Comparison of ENCODE assay signal across 25 cellular contexts in genomic region chr2:24731923-24732322, GRCh38.
A peak's percentile ranks its signal among the peaks of the same experiment; 100 is the strongest.
DNase-seq lines count a peak whose midpoint lies in the region; ATAC-seq, FAIRE-seq and TF ChIP-seq lines count a peak whose summit lies in the region.
"Had no signal": no experiment of that assay in that cellular context is flagged by ENCODE, and none has a peak within 500 bp of the region (broad histone marks: within the 10 kb centered on the region; RNA-seq: fewer than 3 reads in every experiment).

No MANE protein-coding gene starts in this region.

- H3K27me3 ChIP-seq in HepG2 (ENCODE audit: control insufficient read depth in 1 of 2, insufficient read depth in 2 of 2, low read length in 2 of 2) = no peaks in the 10 kb centered on the region
- H3K27me3 ChIP-seq in right lobe of liver = no peaks in the 10 kb centered on the region
- H3K27me3 ChIP-seq: BLaER1, SJCRH30 had no signal

- H3K27me3 Mint-ChIP-seq in immature natural killer cell (ENCODE audit: low read depth in 3 of 3) = peaks cover 0 to 4% (median 0%) of the 10 kb centered on the region in 3 donors
- H3K27me3 Mint-ChIP-seq in activated naive CD8-positive, alpha-beta T cell treated with anti-CD3 and anti-CD28 coated beads for 36 hours = no peaks in the 10 kb centered on the region
- H3K27me3 Mint-ChIP-seq in glutamatergic neuron (ENCODE audit: unreplicated experiment) = peaks cover 2% of the 10 kb centered on the region

- peak; percentile 10 for DNase-seq in HepG2 (ENCODE audit: low spot score)
- DNase-seq in right lobe of liver = no peak
- peak; percentile 2 for DNase-seq in M059J (ENCODE audit: low read depth)
- no peak for DNase-seq in immature natural killer cell
- no peak for DNase-seq in activated naive CD8-positive, alpha-beta T cell treated with anti-CD3 and anti-CD28 coated beads for 36 hours
- DNase-seq in glutamatergic neuron = no peak
- DNase-seq: 8988T; CD8-positive, alpha-beta T cell; DMS79 treated with DMSO at 0.1 percent for 48 hours; GF-D8; H7; MV-4-11; NCI-H1417; NCI-H187 treated with DMSO at 0.1 percent for 48 hours; NCI-H446 treated with DMSO at 0.1 percent for 48 hours; NCI-H748 treated with DMSO at 0.1 percent for 48 hours; PC-3; SJCRH30; SW 1271 had no signal

- TF ChIP-seq EP300 in HepG2 (IDR thresholded peaks at IDR 0.05; ENCODE audit: low read depth in 2 of 2, low read length in 2 of 2) (no peak), HepG2 (CRISPR knock-in tag; IDR thresholded peaks at IDR 0.05; ENCODE audit: borderline replicate concordance) (no peak)

- no peak overlapping the region for H3K9ac ChIP-seq in HepG2 (ENCODE audit: insufficient read depth, low read depth, low read length)
- H3K9ac ChIP-seq: BLaER1 had no signal

- WGBS in HepG2 (ENCODE audit: low lambda C conversion rate) = 96% methylated on average over 1 of the region's 1 CpG
- 100% methylated on average over 1 of the region's 1 CpG for WGBS in right lobe of liver (ENCODE audit: insufficient coverage, low coverage, low lambda C conversion rate, missing lambda C conversion rate)

- H3K36me3 ChIP-seq in HepG2 (replicated peaks in 1 of 2; ENCODE audit: control insufficient read depth in 1 of 2, insufficient read depth in 2 of 2, low read length in 2 of 2) (no peaks in the 10 kb centered on the region), right lobe of liver (peaks cover 0 to 9% (median 3%) of the 10 kb centered on the region in 4 donors)

- H3K4me3 ChIP-seq in HepG2 (replicated peaks in 1 of 3; ENCODE audit: insufficient read depth in 1 of 3, low read depth in 2 of 3, low read length in 3 of 3) = no peak overlapping the region
- no peak overlapping the region for H3K4me3 ChIP-seq in right lobe of liver
- H3K4me3 ChIP-seq: BLaER1, SJCRH30 had no signal

- H3K4me3 Mint-ChIP-seq in immature natural killer cell = no peak overlapping the region
- no peak overlapping the region for H3K4me3 Mint-ChIP-seq in activated naive CD8-positive, alpha-beta T cell treated with anti-CD3 and anti-CD28 coated beads for 36 hours
- no peak overlapping the region for H3K4me3 Mint-ChIP-seq in glutamatergic neuron (ENCODE audit: unreplicated experiment)
- H3K4me3 Mint-ChIP-seq: CD8-positive, alpha-beta T cell had no signal

- H3K36me3 Mint-ChIP-seq in immature natural killer cell (peaks cover 22 to 39% (median 38%) of the 10 kb centered on the region in 3 donors), glutamatergic neuron (ENCODE audit: unreplicated experiment) (peaks cover 7% of the 10 kb centered on the region)
- peaks cover 3% of the 10 kb centered on the region for H3K36me3 Mint-ChIP-seq in activated naive CD8-positive, alpha-beta T cell treated with anti-CD3 and anti-CD28 coated beads for 36 hours

- FAIRE-seq in HepG2 (lab: Jason Lieb, UNC) = no peak
- FAIRE-seq: GM12891, HTR-8/SVneo had no signal

- H3K9me3 ChIP-seq in HepG2 (ENCODE audit: low read length) (no peaks in the 10 kb centered on the region), right lobe of liver (no peaks in the 10 kb centered on the region)
- H3K9me3 ChIP-seq: BLaER1, SJCRH30 had no signal

- no peak for TF ChIP-seq RAD21 in HepG2 (CRISPR knock-in tag; IDR thresholded peaks at IDR 0.05)

- H3K79me2 ChIP-seq in HepG2 (ENCODE audit: insufficient read depth, low read length) = no peaks in the 10 kb centered on the region

- H3K27ac ChIP-seq in HepG2 (ENCODE audit: extremely low read length, insufficient read depth, low read length) = no peak overlapping the region
- H3K27ac ChIP-seq in right lobe of liver = no peak overlapping the region
- H3K27ac ChIP-seq: BLaER1, RWPE1, SJCRH30 had no signal

- ATAC-seq in HepG2 (no peak), right lobe of liver (no peak), GM21526 (IDR thresholded peaks at IDR 0.05; ENCODE audit: low FRiP score, unreplicated experiment) (no peak), HG03045 (IDR thresholded peaks at IDR 0.05; ENCODE audit: unreplicated experiment) (no peak)
- ATAC-seq: CD8-positive, alpha-beta T cell; PC-3 had no signal

- H4K20me1 ChIP-seq in HepG2 (ENCODE audit: insufficient read depth, low read length) = no peaks in the 10 kb centered on the region
- H4K20me1 ChIP-seq: BLaER1 had no signal

- TF ChIP-seq POLR2A in HepG2 (IDR thresholded peaks at IDR 0.05; ENCODE audit: insufficient read depth in 1 of 2, low read depth in 2 of 2, low read length in 2 of 2) = no peak
- no peak for TF ChIP-seq POLR2A in right lobe of liver (IDR thresholded peaks at IDR 0.05)

- POLR2A ChIA-PET in HepG2 (lab: Yijun Ruan, JAX) = no interaction called here

- H3K4me1 ChIP-seq in HepG2 (ENCODE audit: insufficient read depth, low read length) (peaks cover 9% of the 10 kb centered on the region; the same call in 1 of the 2 replicates), right lobe of liver (no peaks in the 10 kb centered on the region)
- H3K4me1 ChIP-seq: SJCRH30 had no signal

- no peaks in the 10 kb centered on the region for H3K9me3 Mint-ChIP-seq in immature natural killer cell
- H3K9me3 Mint-ChIP-seq in activated naive CD8-positive, alpha-beta T cell treated with anti-CD3 and anti-CD28 coated beads for 36 hours = no peaks in the 10 kb centered on the region
- no peaks in the 10 kb centered on the region for H3K9me3 Mint-ChIP-seq in glutamatergic neuron (ENCODE audit: unreplicated experiment)
- H3K9me3 Mint-ChIP-seq: CD8-positive, alpha-beta T cell had no signal

- H2AFZ ChIP-seq in HepG2 (ENCODE audit: low read length) = no peak overlapping the region

- no peak for TF ChIP-seq CTCF in HepG2 (CRISPR knock-in tag; IDR thresholded peaks at IDR 0.05)
- TF ChIP-seq CTCF in right lobe of liver (IDR thresholded peaks at IDR 0.05) = no peak
- no peak for TF ChIP-seq CTCF in glutamatergic neuron (IDR thresholded peaks at IDR 0.05; ENCODE audit: partially characterized antibody, unreplicated experiment)

- no peak overlapping the region for H3K4me2 ChIP-seq in HepG2 (ENCODE audit: low read depth, low read length)
- H3K4me2 ChIP-seq: BLaER1 had no signal

- peaks cover 28 to 44% of the 10 kb centered on the region in 2 donors for H3K4me1 Mint-ChIP-seq in immature natural killer cell
- H3K4me1 Mint-ChIP-seq in activated naive CD8-positive, alpha-beta T cell treated with anti-CD3 and anti-CD28 coated beads for 36 hours = peaks cover 2% of the 10 kb centered on the region
- H3K4me1 Mint-ChIP-seq in glutamatergic neuron (ENCODE audit: low read depth, unreplicated experiment) = peaks cover 2% of the 10 kb centered on the region

- in situ Hi-C loops in HepG2 (cut with HindIII; ENCODE audit: extremely low pct_ligation_motif_present, low pct_unique_long_range_greater_than_20kb) = no loop called here

- CTCF ChIA-PET in HepG2 (lab: Yijun Ruan, JAX; ENCODE audit: low intra/inter-chr PET ratio, low total read pairs) = no interaction called here

- H3K27ac Mint-ChIP-seq in immature natural killer cell (peak overlapping the region in 5 of 6 donors; percentile 6 to 87 (median 45)), glutamatergic neuron (ENCODE audit: unreplicated experiment) (no peak overlapping the region)
- no peak overlapping the region for H3K27ac Mint-ChIP-seq in activated naive CD8-positive, alpha-beta T cell treated with anti-CD3 and anti-CD28 coated beads for 36 hours
- H3K27ac Mint-ChIP-seq: CD8-positive, alpha-beta T cell had no signal

- intact Hi-C loops in HepG2 (cut with micrococcal nuclease; ENCODE audit: unreplicated experiment) = no loop called here
- intact Hi-C loops in right lobe of liver (cut with DNase I) = no loop called here

- BruUV-seq in HepG2 (replicated peaks; lab: Mats Ljungman, UMichigan) = no TSS peak

TF ChIP-seq in HepG2, 621 proteins besides CTCF, POLR2A, EP300 and RAD21 (continues in another document):
- TF ChIP-seq, protein P1, sequence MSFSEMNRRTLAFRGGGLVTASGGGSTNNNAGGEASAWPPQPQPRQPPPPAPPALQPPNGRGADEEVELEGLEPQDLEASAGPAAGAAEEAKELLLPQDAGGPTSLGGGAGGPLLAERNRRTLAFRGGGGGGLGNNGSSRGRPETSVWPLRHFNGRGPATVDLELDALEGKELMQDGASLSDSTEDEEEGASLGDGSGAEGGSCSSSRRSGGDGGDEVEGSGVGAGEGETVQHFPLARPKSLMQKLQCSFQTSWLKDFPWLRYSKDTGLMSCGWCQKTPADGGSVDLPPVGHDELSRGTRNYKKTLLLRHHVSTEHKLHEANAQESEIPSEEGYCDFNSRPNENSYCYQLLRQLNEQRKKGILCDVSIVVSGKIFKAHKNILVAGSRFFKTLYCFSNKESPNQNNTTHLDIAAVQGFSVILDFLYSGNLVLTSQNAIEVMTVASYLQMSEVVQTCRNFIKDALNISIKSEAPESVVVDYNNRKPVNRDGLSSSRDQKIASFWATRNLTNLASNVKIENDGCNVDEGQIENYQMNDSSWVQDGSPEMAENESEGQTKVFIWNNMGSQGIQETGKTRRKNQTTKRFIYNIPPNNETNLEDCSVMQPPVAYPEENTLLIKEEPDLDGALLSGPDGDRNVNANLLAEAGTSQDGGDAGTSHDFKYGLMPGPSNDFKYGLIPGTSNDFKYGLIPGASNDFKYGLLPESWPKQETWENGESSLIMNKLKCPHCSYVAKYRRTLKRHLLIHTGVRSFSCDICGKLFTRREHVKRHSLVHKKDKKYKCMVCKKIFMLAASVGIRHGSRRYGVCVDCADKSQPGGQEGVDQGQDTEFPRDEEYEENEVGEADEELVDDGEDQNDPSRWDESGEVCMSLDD (CRISPR knock-in tag; IDR thresholded peaks at IDR 0.05; ENCODE audit: borderline replicate concordance) = no peak
- TF ChIP-seq HDAC2 (CRISPR knock-in tag; IDR thresholded peaks at IDR 0.05) (no peak), SKI (IDR thresholded peaks at IDR 0.05; ENCODE audit: partially characterized antibody) (peak; percentile 55), HNF4A (CRISPR knock-in tag; IDR thresholded peaks at IDR 0.05) (0 out of 2 replicates have a peak, but pooled peaks have one; percentile 13), HDAC1 (CRISPR knock-in tag; IDR thresholded peaks at IDR 0.05) (no peak), ZNF713 (CRISPR knock-in tag; IDR thresholded peaks at IDR 0.05) (no peak), NR2F1 (CRISPR knock-in tag; IDR thresholded peaks at IDR 0.05) (peak in 1 of 2 experiments; percentile 46; a peak in 2 of 4 replicates), JUND (CRISPR knock-in tag; IDR thresholded peaks at IDR 0.05) (0 out of 2 replicates have a peak, but pooled peaks have one; percentile 14), ZNF598 (CRISPR knock-in tag; IDR thresholded peaks at IDR 0.05; ENCODE audit: borderline replicate concordance) (no peak)
- TF ChIP-seq, protein P2, sequence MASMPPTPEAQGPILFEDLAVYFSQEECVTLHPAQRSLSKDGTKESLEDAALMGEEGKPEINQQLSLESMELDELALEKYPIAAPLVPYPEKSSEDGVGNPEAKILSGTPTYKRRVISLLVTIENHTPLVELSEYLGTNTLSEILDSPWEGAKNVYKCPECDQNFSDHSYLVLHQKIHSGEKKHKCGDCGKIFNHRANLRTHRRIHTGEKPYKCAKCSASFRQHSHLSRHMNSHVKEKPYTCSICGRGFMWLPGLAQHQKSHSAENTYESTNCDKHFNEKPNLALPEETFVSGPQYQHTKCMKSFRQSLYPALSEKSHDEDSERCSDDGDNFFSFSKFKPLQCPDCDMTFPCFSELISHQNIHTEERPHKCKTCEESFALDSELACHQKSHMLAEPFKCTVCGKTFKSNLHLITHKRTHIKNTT (CRISPR knock-in tag; IDR thresholded peaks at IDR 0.05) = no peak

Comparison
In these comparisons a context has a peak if more than half of its experiments do, and no peak if none do; other contexts are left out.
1. DNase-seq: peak in HepG2 (single experiment) and M059J (single experiment); none in right lobe of liver (0 of 3), immature natural killer cell (0 of 3), activated naive CD8-positive, alpha-beta T cell treated with anti-CD3 and anti-CD28 coated beads for 36 hours (single experiment) and glutamatergic neuron (single experiment).
2. H3K27ac Mint-ChIP-seq: peak in immature natural killer cell (5 of 6); none in activated naive CD8-positive, alpha-beta T cell treated with anti-CD3 and anti-CD28 coated beads for 36 hours (single experiment) and glutamatergic neuron (single experiment).